22 cellular contexts compared by ENCODE assay signal in the genomic region with DNA sequence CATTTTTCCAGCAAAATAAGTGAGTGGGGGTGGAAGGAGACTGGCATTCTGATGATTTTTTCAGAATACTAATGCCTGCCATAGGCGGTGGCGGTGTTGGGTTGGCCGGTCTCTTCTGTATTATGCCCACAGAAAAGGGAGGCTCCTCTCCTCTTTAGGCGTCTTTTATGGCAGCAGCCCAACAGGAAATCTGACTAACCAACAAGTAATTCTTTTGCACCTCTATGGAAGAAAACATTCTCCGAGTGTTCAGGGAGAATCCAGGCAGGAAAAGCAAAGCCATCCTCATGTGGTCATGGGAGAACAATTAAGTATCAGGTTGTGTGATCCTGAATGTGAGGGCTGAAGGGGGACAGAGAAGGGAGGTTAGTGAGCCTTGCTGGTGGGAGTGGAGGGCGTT. TPM values are rescaled to one million over a fixed set of nuclear protein-coding genes. Genes with fewer than 3 reads are reported as not detected.
DNase-seq lines count a peak whose midpoint lies in the region; ATAC-seq, FAIRE-seq and TF ChIP-seq lines count a peak whose summit lies in the region.
"Had no signal": no experiment of that assay in that cellular context is flagged by ENCODE, and none has a peak within 500 bp of the region (broad histone marks: within the 10 kb centered on the region; RNA-seq: fewer than 3 reads in every experiment).

No MANE protein-coding gene starts in this region.

- FAIRE-seq in bronchial epithelial cell (lab: Jason Lieb, UNC) = no peak
- FAIRE-seq: colon, GM19239, K562 had no signal

- TF ChIP-seq CTCF in bronchial epithelial cell (IDR thresholded peaks at IDR 0.05; ENCODE audit: insufficient read depth, low read length, severe bottlenecking) = no peak

- H3K36me3 ChIP-seq in bronchial epithelial cell (ENCODE audit: control insufficient read depth, insufficient read depth, low read length) = no peaks in the 10 kb centered on the region

- no peak for ATAC-seq in GM19463 (IDR thresholded peaks at IDR 0.05; ENCODE audit: unreplicated experiment)
- ATAC-seq: K562, left lobe of liver had no signal

- H3K4me3 ChIP-seq in bronchial epithelial cell (ENCODE audit: low read depth, low read length) = no peak overlapping the region
- H3K4me3 ChIP-seq: K562 had no signal

- H3K27me3 ChIP-seq in bronchial epithelial cell (ENCODE audit: control insufficient read depth, insufficient read depth, low read length) = no peaks in the 10 kb centered on the region

- peak; percentile 35 for DNase-seq in NCI-H226
- peak; percentile 51 for DNase-seq in bronchial epithelial cell (ENCODE audit: low read depth)
- peak; percentile 56 for DNase-seq in globus pallidus (ENCODE audit: low spot score)
- DNase-seq in pons (ENCODE audit: low spot score) = peak; percentile 51
- DNase-seq in activated CD4-positive, CD25-positive, alpha-beta regulatory T cell treated with anti-CD3 and anti-CD28 coated beads, Interleukin-2, amount 50 U/mL, for 72 hours = no peak
- DNase-seq in stimulated activated CD4-positive, alpha-beta T cell treated with anti-CD3 and anti-CD28 coated beads, Interleukin-2, amount 100 ng/mL, for 48 hours = no peak
- DNase-seq in DMS53 treated with DMSO at 0.1 percent for 48 hours (lab: John Stamatoyannopoulos, UW; ENCODE audit: unreplicated experiment) = no peak
- DNase-seq: activated CD4-positive, alpha-beta memory T cell treated with anti-CD3 and anti-CD28 coated beads, Interleukin-2, amount 10 ng/mL, durations not matched to agents 7 days and 5 days; activated effector memory CD4-positive, alpha-beta T cell treated with Interleukin-2 at 50 U/mL for 16 hours; activated naive CD8-positive, alpha-beta T cell treated with anti-CD3 and anti-CD28 coated beads, Interleukin-2, amount 10 ng/mL, durations not matched to agents 7 days and 5 days; CD4-positive, alpha-beta T cell; GOT3; MM.1S; NCI-H1436; NCI-H2107; NCI-H446 treated with DMSO at 0.1 percent for 48 hours; SW 1271 had no signal

RNA-seq across cellular contexts. Expression of a gene that starts 32.0 kb away (rescaled TPM):
- total RNA-seq in bronchial epithelial cell = under 0.01 TPM in 1 of 2 replicates, not detected in the other

Comparison
In these comparisons a context has a peak if more than half of its experiments do, and no peak if none do; other contexts are left out.
1. DNase-seq: peak in NCI-H226 (single experiment), bronchial epithelial cell (single experiment), globus pallidus (single experiment) and pons (single experiment); none in activated CD4-positive, CD25-positive, alpha-beta regulatory T cell treated with anti-CD3 and anti-CD28 coated beads, Interleukin-2, amount 50 U/mL, for 72 hours (single experiment), stimulated activated CD4-positive, alpha-beta T cell treated with anti-CD3 and anti-CD28 coated beads, Interleukin-2, amount 100 ng/mL, for 48 hours (0 of 2) and DMS53 treated with DMSO at 0.1 percent for 48 hours (single experiment).